Comparison of ENCODE assay signal across 8 cellular contexts in the genomic region with DNA sequence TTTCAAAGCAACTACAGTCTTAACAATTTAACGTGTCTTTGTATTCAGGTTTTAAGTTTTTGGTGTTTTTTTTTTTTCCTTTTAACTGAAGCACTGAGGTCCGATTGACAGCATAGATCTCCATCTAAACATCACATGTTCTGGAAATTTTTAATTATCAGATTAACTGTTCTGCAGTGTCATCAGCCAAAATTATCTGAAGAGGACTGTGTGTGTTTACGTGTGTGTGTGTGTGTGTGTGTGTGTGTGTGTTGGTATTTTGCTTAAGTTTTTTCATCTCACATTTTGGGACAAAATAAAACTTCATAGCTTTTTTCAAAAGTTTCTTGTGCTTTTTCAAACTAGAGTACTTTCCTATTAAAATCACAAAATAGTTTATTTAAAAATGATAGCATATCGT. TPM values are rescaled to one million over a fixed set of nuclear protein-coding genes. Genes with fewer than 3 reads are reported as not detected.
A peak's percentile ranks its signal among the peaks of the same experiment; 100 is the strongest.
DNase-seq lines count a peak whose midpoint lies in the region; ATAC-seq, FAIRE-seq and TF ChIP-seq lines count a peak whose summit lies in the region.

No MANE protein-coding gene starts in this region.

- WGBS in ectodermal cell, 2 experiments: 89% methylated on average over 4 of the region's 4 CpGs; no CpG with 5 or more reads in 1 of the 2 experiments

- peak overlapping the region; percentile 77 to 98 (median 90) for H3K4me2 ChIP-seq in BLaER1 treated with 17β-estradiol and CSF1 and Interleukin-3, amounts not matched to agents 10 nM and 100 nM
- H3K4me2 ChIP-seq in neural cell (ENCODE audit: low read length): peak overlapping the region; percentile 77

- no peaks in the 10 kb centered on the region for H3K27me3 ChIP-seq in BLaER1 treated with 17β-estradiol and CSF1 and Interleukin-3, amounts not matched to agents 10 nM and 100 nM
- H3K27me3 ChIP-seq in ectodermal cell (ENCODE audit: control insufficient read depth, insufficient read depth, low read length, poor library complexity, severe bottlenecking) (no peaks in the 10 kb centered on the region), neural cell (ENCODE audit: insufficient read depth, low read depth, low read length) (no peaks in the 10 kb centered on the region)

- DNase-seq in NB4 (ENCODE audit: low read depth) (no peak), urothelium cell line (ENCODE audit: low spot score) (no peak)
- DNase-seq in effector CD4-positive, alpha-beta T cell: no peak

- peaks cover 0 to 12% (median 5%) of the 10 kb centered on the region in 11 experiments; a peak in 15 of 22 replicates for H3K36me3 ChIP-seq in BLaER1 treated with 17β-estradiol and CSF1 and Interleukin-3, amounts not matched to agents 10 nM and 100 nM
- no peaks in the 10 kb centered on the region for H3K36me3 ChIP-seq in ectodermal cell (ENCODE audit: control insufficient read depth, insufficient read depth, low read length)
- H3K36me3 ChIP-seq in neural cell (ENCODE audit: insufficient read depth, low read length): no peaks in the 10 kb centered on the region

- TF ChIP-seq EP300 in neural cell (conservative IDR thresholded peaks at IDR 0.05; ENCODE audit: poor library complexity, severe bottlenecking): no peak

- peaks cover 16 to 55% (median 38%) of the 10 kb centered on the region in 11 experiments; a peak in 16 of 22 replicates for H4K20me1 ChIP-seq in BLaER1 treated with 17β-estradiol and CSF1 and Interleukin-3, amounts not matched to agents 10 nM and 100 nM
- no peaks in the 10 kb centered on the region for H4K20me1 ChIP-seq in neural cell (ENCODE audit: insufficient read depth)

- ATAC-seq in HG03342 (IDR thresholded peaks at IDR 0.05; ENCODE audit: unreplicated experiment): no peak
- no peak for ATAC-seq in activated CD4-positive, CD25-positive, alpha-beta regulatory T cell treated with anti-CD3 and anti-CD28 coated beads, Interleukin-2, amount 50 U/mL, for 24 hours

- peaks cover 4% of the 10 kb centered on the region for H3F3A ChIP-seq in neural cell (ENCODE audit: insufficient read depth, low read length, poor library complexity, severe bottlenecking)

- H3K27ac ChIP-seq in BLaER1 treated with 17β-estradiol and CSF1 and Interleukin-3, amounts not matched to agents 10 nM and 100 nM: peak overlapping the region in 10 of 11 experiments; percentile 92 to 100 (median 98); a peak in 18 of 22 replicates
- H3K27ac ChIP-seq in ectodermal cell (ENCODE audit: insufficient read depth, low read depth, low read length, poor library complexity, severe bottlenecking) (no peak overlapping the region), neural cell (ENCODE audit: low read length) (no peak overlapping the region)

- H3K9ac ChIP-seq in BLaER1 treated with 17β-estradiol and CSF1 and Interleukin-3, amounts not matched to agents 10 nM and 100 nM: peak overlapping the region; percentile 91 to 100 (median 98); a peak in 21 of 22 replicates
- H3K9ac ChIP-seq in neural cell (ENCODE audit: low read length): peak overlapping the region; percentile 90

- TF ChIP-seq POLR2A in NB4 (IDR thresholded peaks at IDR 0.05; ENCODE audit: extremely low read depth, insufficient read length): no peak

- no peaks in the 10 kb centered on the region for H3K9me2 ChIP-seq in neural cell (ENCODE audit: insufficient read depth, low read length)

- H3K4me3 ChIP-seq in BLaER1 treated with 17β-estradiol and CSF1 and Interleukin-3, amounts not matched to agents 10 nM and 100 nM: peak overlapping the region; percentile 86 to 100 (median 98)
- H3K4me3 ChIP-seq in NB4 (ENCODE audit: low read depth, low read length) (peak overlapping the region; percentile 86), ectodermal cell (ENCODE audit: insufficient read depth, low read depth, low read length) (peak overlapping the region; percentile 81), neural cell (ENCODE audit: low read length) (peak overlapping the region; percentile 89)

- H3K4me1 ChIP-seq in BLaER1 treated with 17β-estradiol and CSF1 and Interleukin-3, amounts not matched to agents 10 nM and 100 nM: peaks cover 12 to 31% (median 28%) of the 10 kb centered on the region in 10 experiments
- H3K4me1 ChIP-seq in ectodermal cell (ENCODE audit: control insufficient read depth, insufficient read depth, low read length): peaks cover 5% of the 10 kb centered on the region

- H3K79me2 ChIP-seq in neural cell (replicated peaks; ENCODE audit: insufficient read depth, low read length): peaks cover 56% of the 10 kb centered on the region

- no peak overlapping the region for H2AFZ ChIP-seq in neural cell (ENCODE audit: low read depth, low read length)

- TF ChIP-seq CTCF in NB4 (IDR thresholded peaks at IDR 0.05; ENCODE audit: low read depth, low read length) (no peak), neural cell (IDR thresholded peaks at IDR 0.05; ENCODE audit: poor library complexity, severe bottlenecking) (no peak)

- FAIRE-seq in urothelium cell line (lab: Jason Lieb, UNC): no peak

- no peak for TF ChIP-seq RAD21 in neural cell (conservative IDR thresholded peaks at IDR 0.05)

- H3K9me3 ChIP-seq in BLaER1 treated with 17β-estradiol and CSF1 and Interleukin-3, amounts not matched to agents 10 nM and 100 nM (replicated peaks in 1 of 11): peaks cover 5 to 27% (median 9%) of the 10 kb centered on the region in 11 experiments; a peak in 20 of 22 replicates
- H3K9me3 ChIP-seq in ectodermal cell (ENCODE audit: control insufficient read depth, low read length): no peaks in the 10 kb centered on the region
- no peaks in the 10 kb centered on the region for H3K9me3 ChIP-seq in neural cell (ENCODE audit: low read length)

TF ChIP-seq in neural cell, 6 proteins besides CTCF, POLR2A, EP300 and RAD21:
- TF ChIP-seq EZH2 (IDR thresholded peaks at IDR 0.05; ENCODE audit: borderline replicate concordance, insufficient read depth, low read length, poor library complexity, severe bottlenecking) (no peak), POLR2AphosphoS5 (IDR thresholded peaks at IDR 0.05) (no peak), MXI1 (conservative IDR thresholded peaks at IDR 0.05; ENCODE audit: poor library complexity, severe bottlenecking) (no peak)
TF ChIP-seq in neural cell: peak in this region for 0.

RNA-seq across cellular contexts. Expression of a gene that starts 1.8 kb away (rescaled TPM):
- 9.5 TPM for polyA plus RNA-seq in ectodermal cell (2013, experiment 1 of 4)
- polyA plus RNA-seq in ectodermal cell (2013, experiment 2 of 4): 9.6 TPM
- polyA plus RNA-seq in ectodermal cell (2013, experiment 3 of 4): 8.7 TPM
- 10.1 TPM for polyA plus RNA-seq in ectodermal cell (2013, experiment 4 of 4)
- 14.2 and 15.2 TPM in 2 replicates for polyA plus RNA-seq in neural cell
- 56.7 and 62.7 TPM in 2 replicates for polyA minus RNA-seq in neural cell

Comparison
In these comparisons a context has a peak if more than half of its experiments do, and no peak if none do; other contexts are left out.
1. H3K27ac ChIP-seq: peak in BLaER1 treated with 17β-estradiol and CSF1 and Interleukin-3, amounts not matched to agents 10 nM and 100 nM (10 of 11); none in ectodermal cell (single experiment) and neural cell (single experiment).
2. Peak in every context shown above with its lines, with median percentiles within 50 percentile points of each other: H3K4me3 ChIP-seq.